In the genomic region with DNA sequence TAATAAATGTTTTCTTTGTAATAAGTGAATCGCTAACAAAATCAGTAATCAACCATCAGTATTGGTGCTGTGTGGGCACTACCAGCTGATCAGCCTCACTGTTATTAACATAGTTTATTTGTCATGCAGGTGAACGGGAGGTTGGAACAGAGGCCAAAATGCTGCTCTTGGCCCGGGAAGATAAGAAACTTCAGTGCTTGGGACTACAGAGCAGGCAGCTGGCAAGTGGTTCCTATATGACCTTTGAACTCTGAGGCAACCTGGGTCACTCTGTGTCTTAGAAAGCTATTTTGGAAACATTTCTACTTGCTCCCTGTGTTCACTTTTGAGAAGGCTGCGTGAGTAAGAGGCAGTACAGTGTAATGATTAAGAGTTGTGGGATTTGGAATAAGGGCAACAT, we compare ENCODE assay signal across 1 cellular context.
TF ChIP-seq lines count a peak whose summit lies in the region.

No MANE protein-coding gene starts in this region.

TF ChIP-seq in K562, 482 proteins besides CTCF, POLR2A, EP300 and RAD21 (continued from another document):
- TF ChIP-seq ZBTB2 (IDR thresholded peaks at IDR 0.05) (no peak), ZNF644 (tag; IDR thresholded peaks at IDR 0.05; ENCODE audit: low read depth) (no peak), RBM39 (optimal IDR thresholded peaks at IDR 0.05; ENCODE audit: low read depth, low read length) (no peak), IFI16 (CRISPR knock-in tag; IDR thresholded peaks at IDR 0.05) (no peak), NCOA6 (IDR thresholded peaks at IDR 0.05) (no peak), CBFA2T2 (conservative IDR thresholded peaks at IDR 0.05) (peak; percentile 62; the same call in 1 of the 2 replicates), ZNF707 (CRISPR knock-in tag; conservative IDR thresholded peaks at IDR 0.05) (no peak), RHOXF2B (CRISPR knock-in tag; conservative IDR thresholded peaks at IDR 0.05) (no peak), PRPF4 (IDR thresholded peaks at IDR 0.05; ENCODE audit: insufficient read depth, low read depth, low read length, poor library complexity, severe bottlenecking) (no peak), TCF3 (CRISPR knock-in tag; IDR thresholded peaks at IDR 0.05) (peak; percentile 58), TAL1 (IDR thresholded peaks at IDR 0.05) (peak; percentile 29; the same call in 1 of the 2 replicates), TEAD2 (tag; IDR thresholded peaks at IDR 0.05) (no peak), KDM1A (IDR thresholded peaks at IDR 0.05) (peak in 1 of 2 experiments; percentile 19; a peak in 1 of 4 replicates), NR4A1 (CRISPR knock-in tag; IDR thresholded peaks at IDR 0.05) (no peak), NR4A1 (tag; IDR thresholded peaks at IDR 0.05) (no peak), NCOA4 (IDR thresholded peaks at IDR 0.05; ENCODE audit: partially characterized antibody) (no peak), DNMT1 (IDR thresholded peaks at IDR 0.05) (no peak), ESRRB (CRISPR knock-in tag; IDR thresholded peaks at IDR 0.05; ENCODE audit: borderline replicate concordance) (no peak), MTA2 (IDR thresholded peaks at IDR 0.05; ENCODE audit: low read depth) (no peak), DPF2 (IDR thresholded peaks at IDR 0.05) (0 out of 2 replicates have a peak, but pooled peaks have one; percentile 20), REST (CRISPR knock-in tag; IDR thresholded peaks at IDR 0.05; ENCODE audit: low read depth) (no peak), ZNF354B (CRISPR knock-in tag; IDR thresholded peaks at IDR 0.05) (no peak)
- TF ChIP-seq, protein P1, sequence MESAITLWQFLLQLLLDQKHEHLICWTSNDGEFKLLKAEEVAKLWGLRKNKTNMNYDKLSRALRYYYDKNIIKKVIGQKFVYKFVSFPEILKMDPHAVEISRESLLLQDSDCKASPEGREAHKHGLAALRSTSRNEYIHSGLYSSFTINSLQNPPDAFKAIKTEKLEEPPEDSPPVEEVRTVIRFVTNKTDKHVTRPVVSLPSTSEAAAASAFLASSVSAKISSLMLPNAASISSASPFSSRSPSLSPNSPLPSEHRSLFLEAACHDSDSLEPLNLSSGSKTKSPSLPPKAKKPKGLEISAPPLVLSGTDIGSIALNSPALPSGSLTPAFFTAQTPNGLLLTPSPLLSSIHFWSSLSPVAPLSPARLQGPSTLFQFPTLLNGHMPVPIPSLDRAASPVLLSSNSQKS (CRISPR knock-in tag; IDR thresholded peaks at IDR 0.05): no peak
